Comparison of ENCODE assay signal across 2 cellular contexts in the genomic region with DNA sequence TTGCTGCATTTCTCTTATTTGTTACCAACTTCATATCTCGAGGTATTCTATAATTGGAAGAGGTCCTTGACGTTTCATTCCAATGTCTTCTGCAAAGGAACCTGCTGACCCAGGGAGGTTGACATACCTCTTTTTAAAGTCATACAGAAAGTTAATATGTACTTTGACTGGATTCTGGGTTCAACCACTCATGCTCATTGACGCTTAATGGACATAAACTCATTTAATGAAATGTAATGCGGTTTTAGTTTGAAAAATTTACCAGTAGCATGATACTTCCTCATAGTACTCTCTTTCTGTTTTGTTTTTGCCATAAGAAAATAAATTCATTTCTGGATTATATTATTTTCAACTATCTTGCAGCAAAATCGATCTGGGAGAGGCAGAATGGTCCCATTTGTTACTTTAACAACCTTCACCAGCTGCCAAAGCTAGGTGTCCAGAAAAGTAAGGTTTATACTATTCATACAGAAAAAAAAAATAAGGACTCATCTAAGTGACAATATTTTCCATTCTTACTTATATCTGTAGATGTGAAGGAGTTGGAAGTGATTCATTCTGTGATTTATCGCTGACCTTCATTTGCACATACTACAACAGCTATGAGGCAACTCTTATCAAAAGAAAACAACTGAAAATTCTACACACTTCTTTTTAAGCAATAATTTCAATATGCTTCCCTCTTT.
TF ChIP-seq lines count a peak whose summit lies in the region.

No MANE protein-coding gene starts in this region.

TF ChIP-seq in HepG2, 621 proteins besides CTCF, POLR2A, EP300 and RAD21:
- TF ChIP-seq, protein P1, sequence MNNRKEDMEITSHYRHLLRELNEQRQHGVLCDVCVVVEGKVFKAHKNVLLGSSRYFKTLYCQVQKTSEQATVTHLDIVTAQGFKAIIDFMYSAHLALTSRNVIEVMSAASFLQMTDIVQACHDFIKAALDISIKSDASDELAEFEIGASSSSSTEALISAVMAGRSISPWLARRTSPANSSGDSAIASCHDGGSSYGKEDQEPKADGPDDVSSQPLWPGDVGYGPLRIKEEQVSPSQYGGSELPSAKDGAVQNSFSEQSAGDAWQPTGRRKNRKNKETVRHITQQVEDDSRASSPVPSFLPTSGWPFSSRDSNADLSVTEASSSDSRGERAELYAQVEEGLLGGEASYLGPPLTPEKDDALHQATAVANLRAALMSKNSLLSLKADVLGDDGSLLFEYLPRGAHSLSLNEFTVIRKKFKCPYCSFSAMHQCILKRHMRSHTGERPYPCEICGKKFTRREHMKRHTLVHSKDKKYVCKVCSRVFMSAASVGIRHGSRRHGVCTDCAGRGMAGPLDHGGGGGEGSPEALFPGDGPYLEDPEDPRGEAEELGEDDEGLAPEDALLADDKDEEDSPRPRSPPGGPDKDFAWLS (CRISPR knock-in tag; IDR thresholded peaks at IDR 0.05; ENCODE audit: borderline replicate concordance) = no peak
- TF ChIP-seq ZNF30 (CRISPR knock-in tag; IDR thresholded peaks at IDR 0.05) (no peak), SNAPC2 (CRISPR knock-in tag; IDR thresholded peaks at IDR 0.05) (no peak), SP140L (CRISPR knock-in tag; IDR thresholded peaks at IDR 0.05; ENCODE audit: borderline replicate concordance) (no peak), TMF1 (CRISPR knock-in tag; IDR thresholded peaks at IDR 0.05; ENCODE audit: low read depth) (no peak), RFX5 (IDR thresholded peaks at IDR 0.05; ENCODE audit: low read depth, low read length) (no peak), RFXAP (CRISPR knock-in tag; IDR thresholded peaks at IDR 0.05; ENCODE audit: borderline replicate concordance) (no peak), ZNF605 (CRISPR knock-in tag; IDR thresholded peaks at IDR 0.05) (no peak), EHMT2 (IDR thresholded peaks at IDR 0.05; ENCODE audit: borderline replicate concordance, low read depth, low read length) (no peak), ZNF274 (CRISPR knock-in tag; IDR thresholded peaks at IDR 0.05) (no peak)
- TF ChIP-seq, protein P2, sequence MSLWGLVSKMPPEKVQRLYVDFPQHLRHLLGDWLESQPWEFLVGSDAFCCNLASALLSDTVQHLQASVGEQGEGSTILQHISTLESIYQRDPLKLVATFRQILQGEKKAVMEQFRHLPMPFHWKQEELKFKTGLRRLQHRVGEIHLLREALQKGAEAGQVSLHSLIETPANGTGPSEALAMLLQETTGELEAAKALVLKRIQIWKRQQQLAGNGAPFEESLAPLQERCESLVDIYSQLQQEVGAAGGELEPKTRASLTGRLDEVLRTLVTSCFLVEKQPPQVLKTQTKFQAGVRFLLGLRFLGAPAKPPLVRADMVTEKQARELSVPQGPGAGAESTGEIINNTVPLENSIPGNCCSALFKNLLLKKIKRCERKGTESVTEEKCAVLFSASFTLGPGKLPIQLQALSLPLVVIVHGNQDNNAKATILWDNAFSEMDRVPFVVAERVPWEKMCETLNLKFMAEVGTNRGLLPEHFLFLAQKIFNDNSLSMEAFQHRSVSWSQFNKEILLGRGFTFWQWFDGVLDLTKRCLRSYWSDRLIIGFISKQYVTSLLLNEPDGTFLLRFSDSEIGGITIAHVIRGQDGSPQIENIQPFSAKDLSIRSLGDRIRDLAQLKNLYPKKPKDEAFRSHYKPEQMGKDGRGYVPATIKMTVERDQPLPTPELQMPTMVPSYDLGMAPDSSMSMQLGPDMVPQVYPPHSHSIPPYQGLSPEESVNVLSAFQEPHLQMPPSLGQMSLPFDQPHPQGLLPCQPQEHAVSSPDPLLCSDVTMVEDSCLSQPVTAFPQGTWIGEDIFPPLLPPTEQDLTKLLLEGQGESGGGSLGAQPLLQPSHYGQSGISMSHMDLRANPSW (CRISPR knock-in tag; IDR thresholded peaks at IDR 0.05; ENCODE audit: borderline replicate concordance) = no peak
TF ChIP-seq in HepG2: peak in this region for 0.

TF ChIP-seq in SK-N-SH treated with all-trans-retinoic acid at 6 μM for 48 hours, 23 proteins besides CTCF, POLR2A, EP300 and RAD21 (continued from another document):
- TF ChIP-seq, protein P3, sequence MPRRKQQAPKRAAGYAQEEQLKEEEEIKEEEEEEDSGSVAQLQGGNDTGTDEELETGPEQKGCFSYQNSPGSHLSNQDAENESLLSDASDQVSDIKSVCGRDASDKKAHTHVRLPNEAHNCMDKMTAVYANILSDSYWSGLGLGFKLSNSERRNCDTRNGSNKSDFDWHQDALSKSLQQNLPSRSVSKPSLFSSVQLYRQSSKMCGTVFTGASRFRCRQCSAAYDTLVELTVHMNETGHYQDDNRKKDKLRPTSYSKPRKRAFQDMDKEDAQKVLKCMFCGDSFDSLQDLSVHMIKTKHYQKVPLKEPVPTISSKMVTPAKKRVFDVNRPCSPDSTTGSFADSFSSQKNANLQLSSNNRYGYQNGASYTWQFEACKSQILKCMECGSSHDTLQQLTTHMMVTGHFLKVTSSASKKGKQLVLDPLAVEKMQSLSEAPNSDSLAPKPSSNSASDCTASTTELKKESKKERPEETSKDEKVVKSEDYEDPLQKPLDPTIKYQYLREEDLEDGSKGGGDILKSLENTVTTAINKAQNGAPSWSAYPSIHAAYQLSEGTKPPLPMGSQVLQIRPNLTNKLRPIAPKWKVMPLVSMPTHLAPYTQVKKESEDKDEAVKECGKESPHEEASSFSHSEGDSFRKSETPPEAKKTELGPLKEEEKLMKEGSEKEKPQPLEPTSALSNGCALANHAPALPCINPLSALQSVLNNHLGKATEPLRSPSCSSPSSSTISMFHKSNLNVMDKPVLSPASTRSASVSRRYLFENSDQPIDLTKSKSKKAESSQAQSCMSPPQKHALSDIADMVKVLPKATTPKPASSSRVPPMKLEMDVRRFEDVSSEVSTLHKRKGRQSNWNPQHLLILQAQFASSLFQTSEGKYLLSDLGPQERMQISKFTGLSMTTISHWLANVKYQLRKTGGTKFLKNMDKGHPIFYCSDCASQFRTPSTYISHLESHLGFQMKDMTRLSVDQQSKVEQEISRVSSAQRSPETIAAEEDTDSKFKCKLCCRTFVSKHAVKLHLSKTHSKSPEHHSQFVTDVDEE (CRISPR knock-in tag; IDR thresholded peaks at IDR 0.05) = no peak
TF ChIP-seq in SK-N-SH treated with all-trans-retinoic acid at 6 μM for 48 hours: peak in this region for 0.
